25 cellular contexts compared by ENCODE assay signal in the genomic region with DNA sequence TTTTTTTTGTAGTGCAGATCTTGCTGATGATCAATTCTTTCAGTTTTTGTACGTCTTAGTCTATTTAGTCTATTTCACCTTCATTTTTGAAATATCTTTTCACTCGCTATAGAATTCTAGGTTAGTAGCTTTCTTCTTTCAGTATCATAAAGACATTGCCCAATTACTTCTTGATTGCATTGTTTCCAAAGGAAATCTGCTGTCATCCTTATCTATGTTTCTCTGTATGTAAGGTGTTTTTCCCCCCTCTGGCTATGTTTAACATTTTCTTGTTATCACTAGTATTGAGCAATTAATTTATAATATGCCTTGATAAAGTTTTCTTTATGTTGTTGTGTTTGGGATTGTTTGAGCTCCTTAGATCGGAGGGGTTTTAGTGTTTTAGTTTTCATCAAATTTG.
"Had no signal": no experiment of that assay in that cellular context is flagged by ENCODE, and none has a peak within 500 bp of the region (broad histone marks: within the 10 kb centered on the region; RNA-seq: fewer than 3 reads in every experiment).

No MANE protein-coding gene starts in this region.

- H3K4me2 ChIP-seq: SK-N-SH had no signal

- H3K27me3 Mint-ChIP-seq: T-cell had no signal

- H3K27ac ChIP-seq: RWPE1 had no signal

- H3K9ac ChIP-seq: SK-N-SH had no signal

- H3K27ac Mint-ChIP-seq: T-cell had no signal

- H3K9me3 ChIP-seq: SK-N-SH had no signal

- FAIRE-seq: HTR-8/SVneo had no signal

- DNase-seq: KBM-7; MV-4-11; NCI-H1048; NCI-H1105; NCI-H1417; NCI-H1436 treated with DMSO at 0.1 percent for 48 hours; NCI-H1694 treated with DMSO at 0.1 percent for 48 hours; NCI-H1930; NCI-H2081; NCI-H2107; NCI-H2227 treated with DMSO at 0.1 percent for 48 hours; NCI-H446; NCI-H510A; NCI-H524 treated with DMSO at 0.1 percent for 48 hours; NCI-H69; NCI-H774; NK-92 treated with Interleukin-12 subunit alpha and Interleukin-12 subunit beta, amount 100 ng/mL, for 24 hours; PC-3; SHP77; SK-N-SH; SW 1271; T-cell had no signal

- H3K4me1 Mint-ChIP-seq: T-cell had no signal

- H3K36me3 Mint-ChIP-seq: T-cell had no signal

- H3K4me3 Mint-ChIP-seq: T-cell had no signal

- ATAC-seq: Panc1, PC-3, T-cell had no signal
